ENCODE assay signal across 12 cellular contexts in the genomic region with DNA sequence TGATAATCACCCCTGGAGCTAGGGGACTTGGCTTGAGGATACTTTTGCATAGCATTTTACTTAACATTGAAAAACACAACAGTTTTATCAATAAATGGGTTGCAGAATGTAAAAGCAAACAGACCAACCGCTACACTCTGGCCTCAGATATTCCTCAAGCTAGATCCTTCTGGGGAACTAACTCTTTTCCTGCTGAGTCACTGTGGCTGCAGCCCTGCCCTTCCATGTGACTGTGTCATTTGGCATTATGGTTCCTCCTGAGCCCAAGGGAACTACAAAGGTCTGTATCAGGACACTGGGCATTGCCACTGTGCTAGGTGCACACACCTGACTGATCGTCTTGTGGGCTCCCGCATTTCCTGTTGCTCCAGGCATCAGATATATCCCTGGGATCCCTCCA. TPM values are rescaled to one million over a fixed set of nuclear protein-coding genes. Genes with fewer than 3 reads are reported as not detected.
DNase-seq lines count a peak whose midpoint lies in the region; ATAC-seq lines count a peak whose summit lies in the region.
"Had no signal": no experiment of that assay in that cellular context is flagged by ENCODE, and none has a peak within 500 bp of the region (broad histone marks: within the 10 kb centered on the region; RNA-seq: fewer than 3 reads in every experiment).

No MANE protein-coding gene starts in this region.

- peak; percentile 60 for ATAC-seq in aorta (ENCODE audit: low FRiP score)
- no peak for ATAC-seq in HG03439 (IDR thresholded peaks at IDR 0.05; ENCODE audit: unreplicated experiment)
- ATAC-seq in GM19452 (IDR thresholded peaks at IDR 0.05; ENCODE audit: unreplicated experiment), result no peak
- ATAC-seq in GM19463 (IDR thresholded peaks at IDR 0.05; ENCODE audit: unreplicated experiment), result no peak

- H3K9me3 ChIP-seq in aorta (ENCODE audit: control insufficient read depth, low read length), result no peaks in the 10 kb centered on the region

- no peaks in the 10 kb centered on the region for H3K4me1 ChIP-seq in aorta (ENCODE audit: control insufficient read depth in 1 of 2, insufficient read depth in 2 of 2, low read length in 2 of 2)
- H3K4me1 ChIP-seq: parathyroid adenoma had no signal

- H3K27me3 ChIP-seq in aorta (ENCODE audit: control insufficient read depth in 1 of 2, insufficient read depth in 2 of 2, low read length in 1 of 2), result no peaks in the 10 kb centered on the region

- DNase-seq in SIG-M5 treated with dmso at 0.1 percent for 504 hours (lab: John Stamatoyannopoulos, UW; ENCODE audit: unreplicated experiment), result peak; percentile 59
- no peak for DNase-seq in SIG-M5 (lab: John Stamatoyannopoulos, UW)
- DNase-seq in amniotic epithelial cell (ENCODE audit: low read depth), result peak; percentile 15
- DNase-seq in hepatic stellate cell (ENCODE audit: low spot score), result peak; percentile 52
- DNase-seq in aorta, result peak in 1 of 2 donors; percentile 63
- DNase-seq: 8988T, NCI-H1436 treated with DMSO at 0.1 percent for 48 hours, T-helper 1 cell had no signal

- no peaks in the 10 kb centered on the region for H3K36me3 ChIP-seq in aorta (ENCODE audit: control insufficient read depth in 1 of 2, insufficient read depth in 2 of 2, low read length in 1 of 2)

- 56 to 59% methylated on average over 3 of the region's 3 CpGs for WGBS in aorta, 2 donors

- H3K4me3 ChIP-seq in aorta (ENCODE audit: low read length in 2 of 2), result no peak overlapping the region

- H3K27ac ChIP-seq in aorta (ENCODE audit: low read depth in 1 of 2, low read length in 2 of 2), result no peak overlapping the region
- H3K27ac ChIP-seq: parathyroid adenoma had no signal

- intact Hi-C loops in aorta (cut with DNase I), result no loop called here

RNA-seq across cellular contexts. Expression of a gene that starts 56.6 kb away (rescaled TPM):
- total RNA-seq in aorta, result 1 to 10 TPM; 2.7 to 2.9 TPM
- polyA plus RNA-seq in aorta, result 1 to 10 TPM; 1.6 to 2.8 TPM
